9 cellular contexts compared by ENCODE assay signal in the genomic region with DNA sequence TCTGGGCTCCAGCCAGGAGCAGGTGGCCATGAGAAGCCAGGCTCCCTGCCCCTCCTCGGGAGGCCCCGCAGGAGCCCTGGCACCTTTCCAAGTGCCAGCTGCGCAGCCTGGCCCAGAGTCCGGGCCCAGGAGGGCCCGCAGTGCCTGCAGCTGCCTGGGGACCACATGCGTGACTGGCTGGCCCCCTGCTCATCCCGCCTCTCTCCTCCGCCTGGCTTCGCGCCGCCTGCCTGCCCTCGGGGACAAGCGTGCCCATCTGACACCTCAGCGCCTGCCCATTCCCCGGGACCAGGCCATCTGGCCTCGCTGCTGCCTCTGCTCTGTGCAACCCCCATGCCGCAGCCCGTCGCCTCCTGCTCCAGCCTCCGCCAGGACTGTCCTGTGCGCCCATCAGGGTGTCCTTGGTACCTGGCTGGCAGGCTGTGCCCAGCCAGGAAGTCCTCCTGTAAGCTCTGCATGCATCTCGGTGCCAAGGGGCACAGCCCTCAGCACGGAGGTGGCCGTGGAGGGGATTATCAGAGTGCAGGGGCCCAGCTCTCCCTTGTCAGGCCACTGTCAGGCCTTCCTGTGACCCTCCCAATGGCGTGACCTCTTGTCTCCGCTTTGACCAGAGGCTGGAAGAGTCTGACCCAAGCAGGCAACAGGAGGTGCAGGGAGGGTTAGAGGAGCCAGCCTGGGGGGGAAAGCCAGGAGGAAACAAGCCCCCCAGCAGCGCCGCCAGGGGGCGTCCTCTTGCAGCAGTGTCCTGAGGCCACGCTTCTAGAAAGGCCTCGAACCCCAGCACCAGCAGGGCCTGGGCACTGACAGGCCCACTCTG. TPM values are rescaled to one million over a fixed set of nuclear protein-coding genes. Genes with fewer than 3 reads are reported as not detected.
A peak's percentile ranks its signal among the peaks of the same experiment; 100 is the strongest.
DNase-seq lines count a peak whose midpoint lies in the region; ATAC-seq and TF ChIP-seq lines count a peak whose summit lies in the region.
"Had no signal": no experiment of that assay in that cellular context is flagged by ENCODE, and none has a peak within 500 bp of the region (broad histone marks: within the 10 kb centered on the region; RNA-seq: fewer than 3 reads in every experiment).

No MANE protein-coding gene starts in this region.

- H3K9ac ChIP-seq in Karpas-422 (ENCODE audit: low read length) = no peak overlapping the region

- 0 out of 2 replicates have a peak, but pooled peaks have one; percentile 15 for TF ChIP-seq CTCF in A673 (conservative IDR thresholded peaks at IDR 0.05; ENCODE audit: low read depth, low read length)
- no peak for TF ChIP-seq CTCF in uterus (IDR thresholded peaks at IDR 0.05)

- no peaks in the 10 kb centered on the region for H3K9me2 ChIP-seq in Karpas-422 (replicated peaks; ENCODE audit: insufficient read depth, low read length)

- H3K27ac ChIP-seq in A673 (ENCODE audit: low read depth, low read length, poor library complexity, severe bottlenecking) = no peak overlapping the region
- H3K27ac ChIP-seq in Karpas-422 (ENCODE audit: low read length) = no peak overlapping the region
- H3K27ac ChIP-seq in uterus = no peak overlapping the region

- POLR2A ChIA-PET in A673 (lab: Charles Lee; ENCODE audit: low non-redundant PET) = no interaction called here

- H2AFZ ChIP-seq in Karpas-422 (ENCODE audit: low read length) = no peak overlapping the region

- H3K9me3 ChIP-seq in A673 (ENCODE audit: low read depth, low read length, poor library complexity, severe bottlenecking) = no peaks in the 10 kb centered on the region
- H3K9me3 ChIP-seq in Karpas-422 (ENCODE audit: low read length) = no peaks in the 10 kb centered on the region
- H3K9me3 ChIP-seq in uterus = no peaks in the 10 kb centered on the region

- no peak overlapping the region for H3K4me2 ChIP-seq in Karpas-422 (ENCODE audit: low read depth, low read length, poor library complexity, severe bottlenecking)

- intact Hi-C loops in A673 (cut with micrococcal nuclease; ENCODE audit: unreplicated experiment) (no loop called here), left cardiac atrium (cut with DNase I) (no loop called here), uterus (cut with DNase I; ENCODE audit: low total_unique reads) (no loop called here)

- no TSS peak for BruUV-seq in A673 (replicated peaks; lab: Mats Ljungman, UMichigan)

- no peaks in the 10 kb centered on the region for H4K20me1 ChIP-seq in Karpas-422 (ENCODE audit: insufficient read depth, low read depth, low read length)

- TF ChIP-seq POLR2A in uterus (IDR thresholded peaks at IDR 0.05) = no peak

- H3K27me3 ChIP-seq in A673 (replicated peaks; ENCODE audit: insufficient read depth, low read depth, low read length, poor library complexity) = no peaks in the 10 kb centered on the region
- no peaks in the 10 kb centered on the region for H3K27me3 ChIP-seq in Karpas-422 (ENCODE audit: low read length)
- H3K27me3 ChIP-seq in uterus = no peaks in the 10 kb centered on the region

- H3K4me1 ChIP-seq in A673 (ENCODE audit: insufficient read depth, low read length, poor library complexity, severe bottlenecking) = no peaks in the 10 kb centered on the region
- peaks cover 8% of the 10 kb centered on the region for H3K4me1 ChIP-seq in Karpas-422 (ENCODE audit: low read length)
- H3K4me1 ChIP-seq in uterus = no peaks in the 10 kb centered on the region

- DNase-seq in A673 (ENCODE audit: low spot score) (peak; percentile 46), Karpas-422 (peak; percentile 78), RPMI8226 (peak; percentile 99), left cardiac atrium (no peak), uterus (no peak)
- DNase-seq: CD4-positive, alpha-beta memory T cell had no signal

- peaks cover under 1% of the 10 kb centered on the region for H3K36me3 ChIP-seq in A673 (ENCODE audit: insufficient read depth, low read length, poor library complexity, severe bottlenecking)
- peaks cover under 1% of the 10 kb centered on the region; the same call in 1 of the 2 replicates for H3K36me3 ChIP-seq in Karpas-422 (ENCODE audit: insufficient read depth, low read length)
- no peaks in the 10 kb centered on the region for H3K36me3 ChIP-seq in uterus

- H3K4me3 ChIP-seq in A673 (ENCODE audit: low read depth, low read length, poor library complexity, severe bottlenecking) (no peak overlapping the region), Karpas-422 (ENCODE audit: low read length) (no peak overlapping the region), uterus (no peak overlapping the region)

- H3K79me2 ChIP-seq in Karpas-422 (ENCODE audit: low read length) = no peaks in the 10 kb centered on the region

- ATAC-seq in left cardiac atrium (peak; percentile 14 to 25), GM19328 (IDR thresholded peaks at IDR 0.05; ENCODE audit: unreplicated experiment) (no peak), GM21390 (IDR thresholded peaks at IDR 0.05; ENCODE audit: unreplicated experiment) (no peak), HG03175 (IDR thresholded peaks at IDR 0.05; ENCODE audit: unreplicated experiment) (no peak)

- CTCF ChIA-PET in A673 (lab: Charles Lee) = no interaction called here

RNA-seq across cellular contexts. Expression of gene TMEM209, which starts 50.5 kb away (rescaled TPM):
- total RNA-seq in A673 (2021) (45.8 and 46.7 TPM in 2 replicates), left cardiac atrium (10 to 100 TPM in 1 of 2 donors, 1 to 10 TPM in 1; 9.4 to 11.2 TPM), uterus (10 to 100 TPM in 3 of 4 donors, 1 to 10 TPM in 1; 7.4 to 22.6 (median 19.4) TPM)
- 20.9 and 68.9 TPM in 2 replicates for total RNA-seq in Karpas-422 (2014; rRNA removed; shearing (Covaris generic); ENCODE audit: low replicate concordance)

RNA-seq across cellular contexts. Expression of gene SSMEM1, which starts 53.0 kb away (rescaled TPM):
- total RNA-seq in A673 (2021) (not detected in 2 replicates), left cardiac atrium (not detected), uterus (not detected)
- total RNA-seq in Karpas-422 (2014; rRNA removed; shearing (Covaris generic); ENCODE audit: low replicate concordance) = not detected in 2 replicates
- total RNA-seq: CD4-positive, alpha-beta memory T cell had no signal

Comparison
In these comparisons a context has a peak if more than half of its experiments do, and no peak if none do; other contexts are left out.
1. DNase-seq: peak in A673 (single experiment), Karpas-422 (single experiment) and RPMI8226 (single experiment); none in left cardiac atrium (single experiment) and uterus (0 of 2).
2. ATAC-seq: peak in left cardiac atrium (2 of 2); none in GM19328 (single experiment), GM21390 (single experiment) and HG03175 (single experiment).